8 cellular contexts compared by ENCODE assay signal in genomic region chr12:13196302-13196921, GRCh38. TPM values are rescaled to one million over a fixed set of nuclear protein-coding genes. Genes with fewer than 3 reads are reported as not detected.
DNase-seq lines count a peak whose midpoint lies in the region; ATAC-seq and TF ChIP-seq lines count a peak whose summit lies in the region.

EMP1 (plus strand) TSS chr12:13196726; CDS start chr12:13211511, 14,785 bp downstream.

- peak; percentile 86 for ATAC-seq in GM21737 (IDR thresholded peaks at IDR 0.05; ENCODE audit: unreplicated experiment)

- peak; percentile 5 to 18 for TF ChIP-seq RAD21 in liver (IDR thresholded peaks at IDR 0.05)

- H3K27me3 ChIP-seq in liver (ENCODE audit: control insufficient read depth in 4 of 4, insufficient read depth in 4 of 4, low read length in 3 of 4) = no peaks in the 10 kb centered on the region

- peaks cover 59% of the 10 kb centered on the region for H3K4me1 Mint-ChIP-seq in chondrocyte (ENCODE audit: low read depth)

- H3K4me1 ChIP-seq in liver (ENCODE audit: control insufficient read depth in 4 of 4, insufficient read depth in 4 of 4, low read length in 3 of 4) = peaks cover 0 to 16% (median 11%) of the 10 kb centered on the region in 4 donors

- no peaks in the 10 kb centered on the region for H3K36me3 Mint-ChIP-seq in chondrocyte (ENCODE audit: low read depth)

- peak within 1 kb of the TSS; percentile 56 for H3K27ac ChIP-seq in liver (ENCODE audit: low read depth in 1 of 2, low read length in 2 of 2)

- H3K36me3 ChIP-seq in liver (ENCODE audit: control insufficient read depth in 4 of 4, insufficient read depth in 3 of 4, low read depth in 1 of 4, low read length in 3 of 4) = no peaks in the 10 kb centered on the region

- H3K9ac ChIP-seq in liver (ENCODE audit: low read depth in 1 of 2, low read length in 2 of 2) = peak within 1 kb of the TSS; percentile 35 to 52

- peak within 1 kb of the TSS; percentile 69 for H3K4me3 Mint-ChIP-seq in chondrocyte (ENCODE audit: unreplicated experiment)

- H3K27ac Mint-ChIP-seq in chondrocyte (ENCODE audit: unreplicated experiment) = peak within 1 kb of the TSS; percentile 92

- no peaks in the 10 kb centered on the region for H3K9me3 Mint-ChIP-seq in chondrocyte (ENCODE audit: low read depth)

- DNase-seq in DMS79 treated with DMSO at 0.1 percent for 48 hours (lab: John Stamatoyannopoulos, UW) = peak; percentile 74
- peak; percentile 100 for DNase-seq in LHCN-M2 (ENCODE audit: low read depth)
- peak; percentile 49 to 59 for DNase-seq in activated CD4-positive, alpha-beta T cell treated with anti-CD3 and anti-CD28 coated beads for 24 hours (ENCODE audit: low read depth in 2 of 2)
- no peak for DNase-seq in chondrocyte (ENCODE audit: low spot score)
- DNase-seq in stimulated activated CD4-positive, alpha-beta T cell treated with anti-CD3 and anti-CD28 coated beads, Interleukin-4, amount 100 ng/mL, for 24 hours = peak; percentile 86
- no peak for DNase-seq in GM19238 (ENCODE audit: insufficient read length, low spot score)

- H3K4me3 ChIP-seq in liver (ENCODE audit: low read depth in 1 of 3, low read length in 3 of 3) = peak within 1 kb of the TSS in 2 of 3 donors; percentile 7 to 12

- H3K27me3 Mint-ChIP-seq in chondrocyte (ENCODE audit: low read depth) = no peaks in the 10 kb centered on the region

- TF ChIP-seq CTCF in chondrocyte (IDR thresholded peaks at IDR 0.05) = no peak
- no peak for TF ChIP-seq CTCF in liver (IDR thresholded peaks at IDR 0.05; ENCODE audit: low read depth, low read length, missing input control)

- WGBS in liver = 27% methylated on average over 10 of the region's 10 CpGs

- no peaks in the 10 kb centered on the region for H3K9me3 ChIP-seq in liver (ENCODE audit: control insufficient read depth in 4 of 4, low read length in 3 of 4)

TF ChIP-seq in liver, 16 proteins besides CTCF, POLR2A, EP300 and RAD21:
- TF ChIP-seq RXRA (IDR thresholded peaks at IDR 0.05) (peak in 1 of 2 donors; percentile 62), ZBTB33 (IDR thresholded peaks at IDR 0.05) (no peak), TAF1 (conservative IDR thresholded peaks at IDR 0.05) (no peak), JUND (IDR thresholded peaks at IDR 0.05) (peak; percentile 53 to 68), YY1 (IDR thresholded peaks at IDR 0.05) (peak; percentile 15), REST (IDR thresholded peaks at IDR 0.05) (peak; percentile 14), NR2F2 (IDR thresholded peaks at IDR 0.05) (no peak), GABPA (IDR thresholded peaks at IDR 0.05 in 1 of 2, conservative IDR thresholded peaks at IDR 0.05 in 1 of 2) (no peak)

RNA-seq across cellular contexts. Expression of gene EMP1, which starts in this region (rescaled TPM):
- 590 and 679 TPM in 2 replicates for total RNA-seq in LHCN-M2 (2014; rRNA removed)
- 194 TPM for polyA plus RNA-seq in LHCN-M2 (2012)
- 30.7 to 58.3 TPM (median 35.7 TPM) in 3 replicates for total RNA-seq in chondrocyte
- 1 to 10 TPM; 2.1 to 5.6 TPM for total RNA-seq in liver
- polyA plus RNA-seq in liver = 1 to 10 TPM; 1.6 to 5.2 TPM

Comparison
In these comparisons a context has a peak if more than half of its experiments do, and no peak if none do; other contexts are left out.
1. DNase-seq: peak in DMS79 treated with DMSO at 0.1 percent for 48 hours (single experiment), LHCN-M2 (single experiment), activated CD4-positive, alpha-beta T cell treated with anti-CD3 and anti-CD28 coated beads for 24 hours (2 of 2) and stimulated activated CD4-positive, alpha-beta T cell treated with anti-CD3 and anti-CD28 coated beads, Interleukin-4, amount 100 ng/mL, for 24 hours (single experiment); none in chondrocyte (single experiment) and GM19238 (single experiment).